Comparison of ENCODE assay signal across 17 cellular contexts in the genomic region with DNA sequence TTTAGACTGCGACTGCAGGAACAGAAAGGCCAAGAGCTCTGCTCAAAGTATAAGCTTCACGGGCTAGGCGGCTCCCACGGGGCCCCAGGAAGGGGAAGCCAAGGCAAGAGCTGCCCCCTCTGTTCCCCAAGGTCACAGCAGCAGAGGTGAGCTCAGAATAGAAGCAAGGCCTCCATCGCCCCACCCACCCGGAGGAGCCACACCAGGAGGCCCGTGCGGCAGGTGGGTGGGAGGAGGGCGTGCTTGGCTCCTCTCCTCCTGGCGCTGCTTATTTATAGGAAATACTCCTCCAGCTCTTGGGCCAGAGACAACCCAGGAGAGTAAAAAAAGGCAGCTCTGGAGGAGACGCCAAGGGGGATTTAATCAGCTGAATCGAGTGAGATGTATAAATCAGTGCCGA.
"Had no signal": no experiment of that assay in that cellular context is flagged by ENCODE, and none has a peak within 500 bp of the region (broad histone marks: within the 10 kb centered on the region; RNA-seq: fewer than 3 reads in every experiment).

No MANE protein-coding gene starts in this region.

- H3K27me3 Mint-ChIP-seq: brain had no signal

- H3K27me3 ChIP-seq: tibial nerve, vagina had no signal

- H3K4me3 Mint-ChIP-seq: activated CD4-positive, alpha-beta T cell treated with anti-CD3 and anti-CD28 coated beads, Interleukin-2, amount 10 ng/mL, durations not matched to agents 7 days and 5 days; activated naive CD4-positive, alpha-beta T cell treated with anti-CD3 and anti-CD28 coated beads, Interleukin-2, amount 50 U/mL, for 24 hours; brain; endodermal cell; naive thymus-derived CD8-positive, alpha-beta T cell; stimulated activated memory B cell treated with anti-CD40 and anti-IgM and Interleukin-4, amounts not matched to agents 10 μg/mL and 1 μg/mL and 100 μg/mL, for 72 hours had no signal

- H3K36me3 ChIP-seq: lower lobe of right lung, vagina had no signal

- DNase-seq: activated CD4-positive, alpha-beta T cell treated with anti-CD3 and anti-CD28 coated beads, Interleukin-2, amount 10 ng/mL, durations not matched to agents 7 days and 5 days; activated CD4-positive, CD25-positive, alpha-beta regulatory T cell; activated CD8-positive, alpha-beta memory T cell treated with anti-CD3 and anti-CD28 coated beads for 24 hours; cerebellar nuclear complex; dermis blood vessel endothelial cell; endodermal cell; erythroblast; lower lobe of right lung; mucosa of descending colon; naive thymus-derived CD8-positive, alpha-beta T cell; nucleus accumbens had no signal

- H3K9me3 Mint-ChIP-seq: activated CD4-positive, alpha-beta T cell treated with anti-CD3 and anti-CD28 coated beads, Interleukin-2, amount 10 ng/mL, durations not matched to agents 7 days and 5 days; activated naive CD4-positive, alpha-beta T cell treated with anti-CD3 and anti-CD28 coated beads, Interleukin-2, amount 50 U/mL, for 24 hours; brain; endodermal cell; naive thymus-derived CD8-positive, alpha-beta T cell; stimulated activated memory B cell treated with anti-CD40 and anti-IgM and Interleukin-4, amounts not matched to agents 10 μg/mL and 1 μg/mL and 100 μg/mL, for 72 hours had no signal

- H3K4me3 ChIP-seq: lower lobe of right lung, mucosa of descending colon, smooth muscle cell, tibial nerve, vagina had no signal

- H3K9me3 ChIP-seq: lower lobe of right lung, mucosa of descending colon, tibial nerve, vagina had no signal

- H3K27ac Mint-ChIP-seq: activated CD4-positive, alpha-beta T cell treated with anti-CD3 and anti-CD28 coated beads, Interleukin-2, amount 10 ng/mL, durations not matched to agents 7 days and 5 days; activated naive CD4-positive, alpha-beta T cell treated with anti-CD3 and anti-CD28 coated beads, Interleukin-2, amount 50 U/mL, for 24 hours; endodermal cell; naive thymus-derived CD8-positive, alpha-beta T cell; stimulated activated memory B cell treated with anti-CD40 and anti-IgM and Interleukin-4, amounts not matched to agents 10 μg/mL and 1 μg/mL and 100 μg/mL, for 72 hours had no signal

- H3K36me3 Mint-ChIP-seq: activated naive CD4-positive, alpha-beta T cell treated with anti-CD3 and anti-CD28 coated beads, Interleukin-2, amount 50 U/mL, for 24 hours; naive thymus-derived CD8-positive, alpha-beta T cell; stimulated activated memory B cell treated with anti-CD40 and anti-IgM and Interleukin-4, amounts not matched to agents 10 μg/mL and 1 μg/mL and 100 μg/mL, for 72 hours had no signal
